Comparison of ENCODE assay signal across 8 cellular contexts in the genomic region with DNA sequence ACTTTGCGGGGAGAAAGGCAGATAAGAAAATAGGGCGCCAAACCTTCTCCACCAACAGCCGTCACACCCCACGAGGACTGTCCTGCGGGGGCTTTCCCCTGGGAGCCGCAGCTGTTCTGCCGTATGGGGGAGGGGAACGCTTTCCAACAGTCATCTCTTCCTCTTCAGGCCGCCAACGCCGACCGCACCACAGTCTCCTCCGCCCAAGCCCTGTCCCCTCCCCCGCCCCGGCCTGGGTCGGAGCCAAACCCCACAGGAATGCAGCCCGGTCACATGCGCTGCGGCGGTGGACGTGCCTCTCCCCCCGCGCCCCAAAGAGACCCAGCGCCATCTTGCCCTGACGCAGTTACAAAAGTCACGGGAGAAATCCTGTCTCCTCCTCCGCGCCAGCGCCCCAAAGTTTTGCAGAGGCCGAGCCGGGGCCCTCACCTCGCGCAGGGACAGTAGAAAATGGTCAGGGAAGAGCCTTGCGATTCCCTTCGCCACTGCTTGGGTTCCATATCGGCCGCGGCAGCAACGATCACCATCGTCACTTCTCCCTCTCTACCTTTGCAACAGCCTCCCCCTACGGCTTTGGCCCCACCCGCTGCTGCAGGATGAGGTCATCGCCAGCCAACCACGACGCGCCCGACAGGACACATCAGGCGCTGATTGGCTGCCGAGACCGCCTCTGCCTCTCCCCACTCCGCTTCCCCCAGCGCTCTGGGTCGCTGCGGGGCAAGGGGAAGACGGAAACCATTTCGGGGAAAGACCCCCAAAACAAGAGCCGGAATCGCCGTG. TPM values are rescaled to one million over a fixed set of nuclear protein-coding genes. Genes with fewer than 3 reads are reported as not detected.
A peak's percentile ranks its signal among the peaks of the same experiment; 100 is the strongest.
DNase-seq lines count a peak whose midpoint lies in the region; ATAC-seq, FAIRE-seq and TF ChIP-seq lines count a peak whose summit lies in the region.

No MANE protein-coding gene starts in this region.

- H3K4me3 ChIP-seq in BE2C (ENCODE audit: low read depth, low read length): peak overlapping the region; percentile 98

- peak overlapping the region; percentile 100 for H3K27ac ChIP-seq in cingulate gyrus (ENCODE audit: low read depth, low read length)

- peak; percentile 92 for FAIRE-seq in GM19239 (lab: Jason Lieb, UNC)

- no peak for TF ChIP-seq CTCF in BE2C (IDR thresholded peaks at IDR 0.05; ENCODE audit: low read depth, low read length)

- ATAC-seq in HG03442 (IDR thresholded peaks at IDR 0.05; ENCODE audit: unreplicated experiment): peak; percentile 70

- peak; percentile 99 for DNase-seq in BE2C
- DNase-seq in GM19239 (ENCODE audit: insufficient read length, low spot score): peak; percentile 72
- DNase-seq in NCI-H510A treated with DMSO at 0.1 percent for 48 hours (lab: John Stamatoyannopoulos, UW): peak; percentile 91
- DNase-seq in activated CD4-positive, alpha-beta T cell treated with anti-CD3 and anti-CD28 coated beads for 4 hours: peak; percentile 100
- peak; percentile 99 for DNase-seq in kidney tubule cell (ENCODE audit: low spot score)
- DNase-seq in stimulated activated CD4-positive, alpha-beta T cell treated with anti-CD3 and anti-CD28 coated beads, Interleukin-1b, Interleukin-23, amount 100 ng/mL, for 1 hour (ENCODE audit: low read depth in 2 of 2): peak; percentile 99 to 100

- no peaks in the 10 kb centered on the region for H3K27me3 ChIP-seq in BE2C

- no peaks in the 10 kb centered on the region for H3K9me3 ChIP-seq in BE2C

- H3K36me3 ChIP-seq in BE2C: peaks cover 16% of the 10 kb centered on the region

- H3K4me1 ChIP-seq in BE2C: no peaks in the 10 kb centered on the region

RNA-seq across cellular contexts. Expression of a gene that starts 1.3 kb away (rescaled TPM):
- 41.2 TPM for polyA plus RNA-seq in BE2C (2012; ENCODE audit: insufficient read depth, insufficient read length, low read depth)

Comparison
In these comparisons a context has a peak if more than half of its experiments do, and no peak if none do; other contexts are left out.
1. Peak in every context shown above with its lines: DNase-seq, ATAC-seq, H3K4me3 ChIP-seq and H3K27ac ChIP-seq.